In the genomic region with DNA sequence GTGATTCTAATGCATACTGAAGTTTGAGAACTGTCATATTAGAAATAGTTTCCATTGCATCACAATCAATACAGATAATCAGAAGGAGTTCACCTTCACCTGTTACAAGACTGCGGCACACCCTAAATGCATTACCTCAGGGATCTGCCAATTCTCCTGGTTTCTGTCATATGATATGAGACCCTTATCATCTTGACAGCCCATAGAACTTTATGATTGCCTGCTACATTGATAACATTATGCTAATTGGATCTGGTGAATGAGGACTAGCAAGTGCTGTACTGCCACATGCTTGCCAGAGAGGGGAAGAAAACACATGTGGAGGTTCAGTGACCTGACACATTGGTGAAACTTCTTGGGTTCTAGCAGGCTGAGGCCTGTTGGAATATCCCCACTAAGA, we compare ENCODE assay signal across 26 cellular contexts. TPM values are rescaled to one million over a fixed set of nuclear protein-coding genes. Genes with fewer than 3 reads are reported as not detected.
DNase-seq lines count a peak whose midpoint lies in the region; ATAC-seq and TF ChIP-seq lines count a peak whose summit lies in the region.
"Had no signal": no experiment of that assay in that cellular context is flagged by ENCODE, and none has a peak within 500 bp of the region (broad histone marks: within the 10 kb centered on the region; RNA-seq: fewer than 3 reads in every experiment).

No MANE protein-coding gene starts in this region.

- DNase-seq in endodermal cell, result peak; percentile 8
- peak; percentile 15 for DNase-seq in left lobe of liver (ENCODE audit: low spot score)
- DNase-seq in stimulated activated CD8-positive, alpha-beta memory T cell treated with anti-CD3 and anti-CD28 coated beads, Interleukin-4, amount 100 ng/mL, for 48 hours, result no peak
- DNase-seq in NCI-H146 (lab: John Stamatoyannopoulos, UW), result no peak
- DNase-seq: 8988T; ACHN; BE2C; C1 segment of cervical spinal cord; CD4-positive, alpha-beta memory T cell; CD4-positive, CD25-positive, alpha-beta regulatory T cell; CD8-positive, alpha-beta memory T cell; COR-L47; DMS 273 treated with DMSO at 0.1 percent for 48 hours; DMS153; DMS79; DND-41; EL; GDM1 had no signal

- ATAC-seq in left lobe of liver, result no peak
- ATAC-seq in HG03432 (IDR thresholded peaks at IDR 0.05; ENCODE audit: unreplicated experiment), result no peak
- ATAC-seq: GM12878 had no signal

- no peaks in the 10 kb centered on the region for H3K27me3 Mint-ChIP-seq in endodermal cell (ENCODE audit: insufficient read depth)
- H3K27me3 Mint-ChIP-seq: CD4-positive, CD25-positive, alpha-beta regulatory T cell had no signal

- H3K27ac Mint-ChIP-seq in endodermal cell, result no peak overlapping the region
- H3K27ac Mint-ChIP-seq: CD14-positive monocyte; CD4-positive, alpha-beta memory T cell; CD8-positive, alpha-beta memory T cell had no signal

- H3K4me1 ChIP-seq in endodermal cell (ENCODE audit: control insufficient read depth, insufficient read depth, low read length), result peaks cover 3% of the 10 kb centered on the region
- H3K4me1 ChIP-seq: BE2C, BLaER1 had no signal

- H3K9me3 ChIP-seq in endodermal cell (ENCODE audit: control insufficient read depth, low read length), result no peaks in the 10 kb centered on the region
- H3K9me3 ChIP-seq: BE2C, BLaER1 had no signal

- H3K4me1 Mint-ChIP-seq in endodermal cell, result peaks cover 12% of the 10 kb centered on the region
- H3K4me1 Mint-ChIP-seq: CD14-positive monocyte; CD4-positive, alpha-beta memory T cell; CD4-positive, CD25-positive, alpha-beta regulatory T cell; CD8-positive, alpha-beta memory T cell had no signal

- no peak overlapping the region for H3K27ac ChIP-seq in endodermal cell (ENCODE audit: low read depth, low read length)
- H3K27ac ChIP-seq: BLaER1 had no signal

- H3K9ac ChIP-seq in endodermal cell (ENCODE audit: extremely low read depth, low read length, poor library complexity, severe bottlenecking), result no peak overlapping the region
- H3K9ac ChIP-seq: BLaER1 had no signal

- no peak overlapping the region for H3K4me3 Mint-ChIP-seq in endodermal cell
- H3K4me3 Mint-ChIP-seq: CD14-positive monocyte; CD4-positive, alpha-beta memory T cell; CD4-positive, CD25-positive, alpha-beta regulatory T cell; CD8-positive, alpha-beta memory T cell had no signal

- H3K9me3 Mint-ChIP-seq in endodermal cell, result no peaks in the 10 kb centered on the region
- H3K9me3 Mint-ChIP-seq: CD8-positive, alpha-beta memory T cell had no signal

- H3K27me3 ChIP-seq in endodermal cell (ENCODE audit: control insufficient read depth, insufficient read depth, low read length, poor library complexity, severe bottlenecking), result no peaks in the 10 kb centered on the region
- H3K27me3 ChIP-seq: BLaER1 had no signal

- no peak overlapping the region for H3K4me3 ChIP-seq in endodermal cell (ENCODE audit: low read length)
- H3K4me3 ChIP-seq: BLaER1, GM12878 had no signal

- no peaks in the 10 kb centered on the region for H3K36me3 ChIP-seq in endodermal cell (ENCODE audit: control insufficient read depth, insufficient read depth, low read length)
- H3K36me3 ChIP-seq: BE2C, BLaER1 had no signal

- no peak for TF ChIP-seq CTCF in endodermal cell (conservative IDR thresholded peaks at IDR 0.05)

- no peaks in the 10 kb centered on the region for H3K36me3 Mint-ChIP-seq in endodermal cell (ENCODE audit: low read depth)
- H3K36me3 Mint-ChIP-seq: CD4-positive, CD25-positive, alpha-beta regulatory T cell; CD8-positive, alpha-beta memory T cell had no signal

- WGBS in endodermal cell (ENCODE audit: insufficient coverage in 1 of 2, insufficient read length in 1 of 2), 2 experiments, result 88 to 97% methylated on average over 1 of the region's 1 CpG

RNA-seq across cellular contexts. Expression of gene FAH, which starts 41.4 kb away (rescaled TPM):
- total RNA-seq in endodermal cell (10 to 100 TPM; 11.9 to 14.2 TPM), left lobe of liver (215 TPM)
- 19.5 TPM for polyA plus RNA-seq in endodermal cell (2013, experiment 1 of 2)
- polyA plus RNA-seq in endodermal cell (2013, experiment 2 of 2), result 15.9 TPM

RNA-seq across cellular contexts. Expression of gene CTXND1, which starts 57.8 kb away (rescaled TPM):
- total RNA-seq in endodermal cell, result under 1 TPM in 1 of 2 donors, not detected in 1; 0.04 TPM
- 0.57 TPM for polyA plus RNA-seq in endodermal cell (2013, experiment 1 of 2)
- polyA plus RNA-seq in endodermal cell (2013, experiment 2 of 2), result 0.62 TPM
- 4.5 TPM for total RNA-seq in left lobe of liver
- total RNA-seq: A673; CD4-positive, alpha-beta memory T cell; CD4-positive, CD25-positive, alpha-beta regulatory T cell; CD8-positive, alpha-beta memory T cell; Daoy; G401; GM12878 had no signal
- polyA plus RNA-seq: AG04450; CD14-positive monocyte; CD4-positive, alpha-beta memory T cell; CD4-positive, CD25-positive, alpha-beta regulatory T cell; CD8-positive, alpha-beta memory T cell had no signal

Comparison
In these comparisons a context has a peak if more than half of its experiments do, and no peak if none do; other contexts are left out.
1. DNase-seq: peak in endodermal cell (single experiment) and left lobe of liver (single experiment); none in stimulated activated CD8-positive, alpha-beta memory T cell treated with anti-CD3 and anti-CD28 coated beads, Interleukin-4, amount 100 ng/mL, for 48 hours (single experiment) and NCI-H146 (single experiment).
2. RNA of gene FAH, which starts 41.4 kb away (total RNA-seq): 215 TPM in left lobe of liver (single experiment); 11.9 to 14.2 TPM in endodermal cell; every median in the first group is over 10 times any median in the second.